ENCODE assay signal across 9 cellular contexts in genomic region chr2:147689510-147689909, GRCh38.
DNase-seq lines count a peak whose midpoint lies in the region; ATAC-seq, FAIRE-seq and TF ChIP-seq lines count a peak whose summit lies in the region.
"Had no signal": no experiment of that assay in that cellular context is flagged by ENCODE, and none has a peak within 500 bp of the region (broad histone marks: within the 10 kb centered on the region; RNA-seq: fewer than 3 reads in every experiment).

No MANE protein-coding gene starts in this region.

- no peak for TF ChIP-seq POLR2A in right lobe of liver (IDR thresholded peaks at IDR 0.05)
- no peak for TF ChIP-seq POLR2A in HepG2 (IDR thresholded peaks at IDR 0.05; ENCODE audit: insufficient read depth in 1 of 2, low read depth in 2 of 2, low read length in 2 of 2)

- POLR2A ChIA-PET in HepG2 (lab: Yijun Ruan, JAX), result no interaction called here
- POLR2A ChIA-PET in CD4-positive, alpha-beta memory T cell (lab: Charles Lee; ENCODE audit: partially characterized antibody), result no interaction called here

- CTCF ChIA-PET in HepG2 (lab: Yijun Ruan, JAX; ENCODE audit: low intra/inter-chr PET ratio, low total read pairs), result no interaction called here
- CTCF ChIA-PET in CD4-positive, alpha-beta memory T cell (lab: Charles Lee; ENCODE audit: partially characterized antibody), result no interaction called here

- H3K4me3 Mint-ChIP-seq in CD4-positive, alpha-beta memory T cell, result no peak overlapping the region

- H3K4me2 ChIP-seq in HepG2 (ENCODE audit: low read depth, low read length), result no peak overlapping the region
- peak overlapping the region; percentile 68 for H3K4me2 ChIP-seq in OCI-LY3 (ENCODE audit: low read length)

- H3K27me3 ChIP-seq in right lobe of liver (no peaks in the 10 kb centered on the region), HepG2 (ENCODE audit: control insufficient read depth in 1 of 2, insufficient read depth in 2 of 2, low read length in 2 of 2) (no peaks in the 10 kb centered on the region), OCI-LY3 (ENCODE audit: low read depth, low read length) (no peaks in the 10 kb centered on the region), BE2C (no peaks in the 10 kb centered on the region)
- H3K27me3 ChIP-seq in CD4-positive, alpha-beta memory T cell (ENCODE audit: insufficient read depth, low read length), result no peaks in the 10 kb centered on the region

- FAIRE-seq in HepG2 (lab: Jason Lieb, UNC), result no peak

- H3K27me3 Mint-ChIP-seq in CD4-positive, alpha-beta memory T cell, result no peaks in the 10 kb centered on the region

- no peak overlapping the region for H3K27ac ChIP-seq in right lobe of liver
- no peak overlapping the region for H3K27ac ChIP-seq in HepG2 (ENCODE audit: extremely low read length, insufficient read depth, low read length)
- H3K27ac ChIP-seq in OCI-LY3 (ENCODE audit: low read length), result peak overlapping the region; percentile 32; the same call in 1 of the 2 replicates
- no peak overlapping the region for H3K27ac ChIP-seq in CD4-positive, alpha-beta memory T cell (ENCODE audit: low read depth, low read length)

- H3K9me3 ChIP-seq in right lobe of liver, result no peaks in the 10 kb centered on the region
- H3K9me3 ChIP-seq in HepG2 (ENCODE audit: low read length), result no peaks in the 10 kb centered on the region
- H3K9me3 ChIP-seq in OCI-LY3 (ENCODE audit: insufficient read depth, low read length), result no peaks in the 10 kb centered on the region
- H3K9me3 ChIP-seq in CD4-positive, alpha-beta memory T cell (ENCODE audit: control insufficient read depth in 1 of 2, low read length in 2 of 2), result no peaks in the 10 kb centered on the region
- no peaks in the 10 kb centered on the region for H3K9me3 ChIP-seq in BE2C

- no peaks in the 10 kb centered on the region for H4K20me1 ChIP-seq in HepG2 (ENCODE audit: insufficient read depth, low read length)
- no peaks in the 10 kb centered on the region for H4K20me1 ChIP-seq in OCI-LY3 (ENCODE audit: insufficient read depth, low read length)

- no peak for TF ChIP-seq RAD21 in HepG2 (CRISPR knock-in tag; IDR thresholded peaks at IDR 0.05)

- no peaks in the 10 kb centered on the region for H3K36me3 ChIP-seq in right lobe of liver
- no peaks in the 10 kb centered on the region for H3K36me3 ChIP-seq in HepG2 (replicated peaks in 1 of 2; ENCODE audit: control insufficient read depth in 1 of 2, insufficient read depth in 2 of 2, low read length in 2 of 2)
- H3K36me3 ChIP-seq in OCI-LY3 (replicated peaks; ENCODE audit: low read depth, low read length), result no peaks in the 10 kb centered on the region
- no peaks in the 10 kb centered on the region for H3K36me3 ChIP-seq in CD4-positive, alpha-beta memory T cell (ENCODE audit: insufficient read depth, low read length)
- no peaks in the 10 kb centered on the region for H3K36me3 ChIP-seq in BE2C

- H3K36me3 Mint-ChIP-seq in CD4-positive, alpha-beta memory T cell, result no peaks in the 10 kb centered on the region

- no peaks in the 10 kb centered on the region for H3K4me1 Mint-ChIP-seq in CD4-positive, alpha-beta memory T cell

- DNase-seq in right lobe of liver, result no peak
- no peak for DNase-seq in HepG2 (ENCODE audit: low spot score)
- DNase-seq in NCI-H446 treated with DMSO at 0.1 percent for 48 hours (lab: John Stamatoyannopoulos, UW), result no peak
- DNase-seq in CD4-positive, alpha-beta memory T cell, result no peak
- no peak for DNase-seq in stimulated activated naive CD4-positive, alpha-beta T cell (lab: John Stamatoyannopoulos, UW)
- no peak for DNase-seq in BE2C
- DNase-seq: NCI-H69 had no signal

- H3K79me2 ChIP-seq in HepG2 (ENCODE audit: insufficient read depth, low read length) (no peaks in the 10 kb centered on the region), OCI-LY3 (ENCODE audit: low read length) (no peaks in the 10 kb centered on the region)

- H3K9me3 Mint-ChIP-seq in CD4-positive, alpha-beta memory T cell, result no peaks in the 10 kb centered on the region

- H3K4me1 ChIP-seq in right lobe of liver, result no peaks in the 10 kb centered on the region
- H3K4me1 ChIP-seq in HepG2 (ENCODE audit: insufficient read depth, low read length), result no peaks in the 10 kb centered on the region
- peaks cover 17% of the 10 kb centered on the region for H3K4me1 ChIP-seq in OCI-LY3 (ENCODE audit: low read length)
- H3K4me1 ChIP-seq in CD4-positive, alpha-beta memory T cell (ENCODE audit: insufficient read depth, low read length), result no peaks in the 10 kb centered on the region
- H3K4me1 ChIP-seq in BE2C, result no peaks in the 10 kb centered on the region

- no peak overlapping the region for H3K27ac Mint-ChIP-seq in CD4-positive, alpha-beta memory T cell

- H3K9ac ChIP-seq in HepG2 (ENCODE audit: insufficient read depth, low read depth, low read length), result no peak overlapping the region
- peak overlapping the region; percentile 3; the same call in 1 of the 2 replicates for H3K9ac ChIP-seq in OCI-LY3 (ENCODE audit: low read length)

- H3K4me3 ChIP-seq in right lobe of liver (no peak overlapping the region), HepG2 (replicated peaks in 1 of 3; ENCODE audit: insufficient read depth in 1 of 3, low read depth in 2 of 3, low read length in 3 of 3) (no peak overlapping the region), OCI-LY3 (ENCODE audit: low read length) (no peak overlapping the region; the same call in 1 of the 2 replicates), BE2C (ENCODE audit: low read depth, low read length) (no peak overlapping the region)
- H3K4me3 ChIP-seq in CD4-positive, alpha-beta memory T cell (ENCODE audit: low read length in 2 of 2), result no peak overlapping the region

- TF ChIP-seq EP300 in HepG2 (IDR thresholded peaks at IDR 0.05; ENCODE audit: low read depth in 2 of 2, low read length in 2 of 2) (no peak), HepG2 (CRISPR knock-in tag; IDR thresholded peaks at IDR 0.05; ENCODE audit: borderline replicate concordance) (no peak)

- WGBS in right lobe of liver (ENCODE audit: insufficient coverage, low coverage, low lambda C conversion rate, missing lambda C conversion rate), result 28% methylated on average over 1 of the region's 1 CpG
- whole genome bisulfite sequencing in HepG2 (ENCODE audit: low lambda C conversion rate), result 3% methylated on average over 1 of the region's 1 CpG

- no TSS peak for BruUV-seq in HepG2 (replicated peaks; lab: Mats Ljungman, UMichigan)

- peak; percentile 43 to 69 (median 62) for ATAC-seq in right lobe of liver
- no peak for ATAC-seq in HepG2
- ATAC-seq in HG03025 (IDR thresholded peaks at IDR 0.05; ENCODE audit: low FRiP score, unreplicated experiment), result peak; percentile 100

- H2AFZ ChIP-seq in HepG2 (ENCODE audit: low read length) (no peak overlapping the region), OCI-LY3 (ENCODE audit: low read depth, low read length) (no peak overlapping the region)

- intact Hi-C loops in right lobe of liver (cut with DNase I), result no loop called here
- intact Hi-C loops in HepG2 (cut with micrococcal nuclease; ENCODE audit: unreplicated experiment), result no loop called here
- intact Hi-C loops in CD4-positive, alpha-beta memory T cell (cut with micrococcal nuclease), result no loop called here

- in situ Hi-C loops in HepG2 (cut with HindIII; ENCODE audit: extremely low pct_ligation_motif_present, low pct_unique_long_range_greater_than_20kb), result no loop called here

- TF ChIP-seq CTCF in right lobe of liver (IDR thresholded peaks at IDR 0.05) (no peak), HepG2 (CRISPR knock-in tag; IDR thresholded peaks at IDR 0.05) (no peak), OCI-LY3 (IDR thresholded peaks at IDR 0.05; ENCODE audit: low read depth, low read length) (no peak), BE2C (IDR thresholded peaks at IDR 0.05; ENCODE audit: low read depth, low read length) (no peak)

TF ChIP-seq in HepG2, 621 proteins besides CTCF, POLR2A, EP300 and RAD21 (continues in another document):
- TF ChIP-seq SAP130 (CRISPR knock-in tag; IDR thresholded peaks at IDR 0.05; ENCODE audit: low read depth) (no peak), KDM5B (CRISPR knock-in tag; IDR thresholded peaks at IDR 0.05; ENCODE audit: borderline replicate concordance) (no peak), CSRNP2 (CRISPR knock-in tag; conservative IDR thresholded peaks at IDR 0.05; ENCODE audit: low read depth) (no peak), ZNF672 (CRISPR knock-in tag; IDR thresholded peaks at IDR 0.05) (no peak), PATZ1 (CRISPR knock-in tag; IDR thresholded peaks at IDR 0.05) (no peak)
- TF ChIP-seq, protein P1, sequence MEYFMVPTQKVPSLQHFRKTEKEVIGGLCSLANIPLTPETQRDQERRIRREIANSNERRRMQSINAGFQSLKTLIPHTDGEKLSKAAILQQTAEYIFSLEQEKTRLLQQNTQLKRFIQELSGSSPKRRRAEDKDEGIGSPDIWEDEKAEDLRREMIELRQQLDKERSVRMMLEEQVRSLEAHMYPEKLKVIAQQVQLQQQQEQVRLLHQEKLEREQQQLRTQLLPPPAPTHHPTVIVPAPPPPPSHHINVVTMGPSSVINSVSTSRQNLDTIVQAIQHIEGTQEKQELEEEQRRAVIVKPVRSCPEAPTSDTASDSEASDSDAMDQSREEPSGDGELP (IDR thresholded peaks at IDR 0.05; ENCODE audit: borderline replicate concordance, low read depth), result no peak
